ENCODE assay signal across 8 cellular contexts in genomic region chr4:183261953-183262775, GRCh38. TPM values are rescaled to one million over a fixed set of nuclear protein-coding genes. Genes with fewer than 3 reads are reported as not detected.
DNase-seq lines count a peak whose midpoint lies in the region; ATAC-seq, FAIRE-seq and TF ChIP-seq lines count a peak whose summit lies in the region.

No MANE protein-coding gene starts in this region.

- peaks cover 7% of the 10 kb centered on the region for H3K4me1 Mint-ChIP-seq in activated CD4-positive, alpha-beta T cell treated with anti-CD3 and anti-CD28 coated beads, Interleukin-2, amount 10 ng/mL, durations not matched to agents 24 days and 14 days

- peak; percentile 84 for TF ChIP-seq CTCF in AG09319 (IDR thresholded peaks at IDR 0.05; ENCODE audit: low read depth, low read length)
- peak; percentile 60 for TF ChIP-seq CTCF in coronary artery (IDR thresholded peaks at IDR 0.05)
- TF ChIP-seq CTCF in HepG2 (CRISPR knock-in tag; IDR thresholded peaks at IDR 0.05) = peak; percentile 89

- peaks cover 30% of the 10 kb centered on the region for H3K4me1 ChIP-seq in HepG2 (ENCODE audit: insufficient read depth, low read length)

- H3K79me2 ChIP-seq in HepG2 (ENCODE audit: insufficient read depth, low read length) = no peaks in the 10 kb centered on the region

- no peak overlapping the region for H3K4me3 Mint-ChIP-seq in activated CD4-positive, alpha-beta T cell treated with anti-CD3 and anti-CD28 coated beads, Interleukin-2, amount 10 ng/mL, durations not matched to agents 24 days and 14 days

- TF ChIP-seq EP300 in HepG2 (IDR thresholded peaks at IDR 0.05; ENCODE audit: low read depth in 2 of 2, low read length in 2 of 2) (0 out of 4 replicates have a peak, but pooled peaks of 1 of the 2 experiments have one; percentile 10), HepG2 (CRISPR knock-in tag; IDR thresholded peaks at IDR 0.05; ENCODE audit: borderline replicate concordance) (no peak)

- no peaks in the 10 kb centered on the region for H3K9me3 ChIP-seq in HepG2 (ENCODE audit: low read length)

- BruUV-seq in HepG2 (replicated peaks; lab: Mats Ljungman, UMichigan) = no TSS peak

- TF ChIP-seq RAD21 in HepG2 (CRISPR knock-in tag; IDR thresholded peaks at IDR 0.05) = peak; percentile 82

- DNase-seq in AG09319 (ENCODE audit: extremely low read depth, low read depth) = peak; percentile 46
- peak; percentile 49 for DNase-seq in NCI-H345 treated with DMSO at 0.1 percent for 48 hours (lab: John Stamatoyannopoulos, UW; ENCODE audit: unreplicated experiment)
- peak; percentile 92 for DNase-seq in activated CD4-positive, alpha-beta T cell treated with anti-CD3 and anti-CD28 coated beads, Interleukin-2, amount 10 ng/mL, durations not matched to agents 24 days and 14 days
- peak; percentile 80 for DNase-seq in coronary artery (ENCODE audit: low spot score)
- peak; percentile 76 for DNase-seq in HepG2 (ENCODE audit: low spot score)
- DNase-seq in stimulated activated CD4-positive, alpha-beta T cell treated with anti-CD3 and anti-CD28 coated beads, TNF-alpha, amount 100 ng/mL, for 1 hour (ENCODE audit: low read depth in 3 of 3, low spot score in 1 of 3) = peak; percentile 29 to 53 (median 37)

- no peaks in the 10 kb centered on the region for H3K36me3 Mint-ChIP-seq in activated CD4-positive, alpha-beta T cell treated with anti-CD3 and anti-CD28 coated beads, Interleukin-2, amount 10 ng/mL, durations not matched to agents 24 days and 14 days (ENCODE audit: low read depth)

- H3K4me3 ChIP-seq in coronary artery (no peak overlapping the region), HepG2 (replicated peaks in 1 of 3; ENCODE audit: insufficient read depth in 1 of 3, low read depth in 2 of 3, low read length in 3 of 3) (no peak overlapping the region)

- no peak overlapping the region for H3K4me2 ChIP-seq in HepG2 (ENCODE audit: low read depth, low read length)

- POLR2A ChIA-PET in HepG2 (lab: Yijun Ruan, JAX) = interaction anchor here (1.3 kb wide), 1 partner anchor 189 kb away, joined by 4 read pairs; no protein-coding TSS in a partner anchor

- H3K27me3 Mint-ChIP-seq in activated CD4-positive, alpha-beta T cell treated with anti-CD3 and anti-CD28 coated beads, Interleukin-2, amount 10 ng/mL, durations not matched to agents 24 days and 14 days = peaks cover 8% of the 10 kb centered on the region

- peaks cover 26 to 61% of the 10 kb centered on the region in 2 experiments for H3K36me3 ChIP-seq in HepG2 (replicated peaks in 1 of 2; ENCODE audit: control insufficient read depth in 1 of 2, insufficient read depth in 2 of 2, low read length in 2 of 2)

- intact Hi-C loops in activated CD4-positive, alpha-beta T cell treated with anti-CD3 and anti-CD28 coated beads, Interleukin-2, amount 10 ng/mL, durations not matched to agents 24 days and 14 days (cut with micrococcal nuclease) = loop anchor here (1.0 to 5.0 kb wide), 4 partner anchors 145 to 345 kb away; partner anchors contain the start of gene DCTD
- intact Hi-C loops in HepG2 (cut with micrococcal nuclease; ENCODE audit: unreplicated experiment) = loop anchor here (1.0 to 5.0 kb wide), 3 partner anchors 110 to 324 kb away; no protein-coding TSS in a partner anchor

- in situ Hi-C loops in HepG2 (cut with HindIII; ENCODE audit: extremely low pct_ligation_motif_present, low pct_unique_long_range_greater_than_20kb) = loop anchor here (5.0 kb wide), 1 partner anchor 325 kb away; no protein-coding TSS in a partner anchor

- no peak for TF ChIP-seq POLR2A in HepG2 (IDR thresholded peaks at IDR 0.05; ENCODE audit: insufficient read depth in 1 of 2, low read depth in 2 of 2, low read length in 2 of 2)

- peaks cover 5% of the 10 kb centered on the region for H4K20me1 ChIP-seq in HepG2 (ENCODE audit: insufficient read depth, low read length)

- peak; percentile 64 for FAIRE-seq in HepG2 (lab: Jason Lieb, UNC)

- H3K27ac ChIP-seq in coronary artery (peak overlapping the region; percentile 32 to 54), HepG2 (ENCODE audit: extremely low read length, insufficient read depth, low read length) (peak overlapping the region; percentile 13)

- CTCF ChIA-PET in HepG2 (lab: Yijun Ruan, JAX; ENCODE audit: low intra/inter-chr PET ratio, low total read pairs) = interaction anchor here (1.6 to 3.3 kb wide), 3 partner anchors 188 to 337 kb away, joined by 7 to 69 read pairs (median 48); no protein-coding TSS in a partner anchor

- 23% methylated on average over 7 of the region's 7 CpGs for WGBS in HepG2 (ENCODE audit: low lambda C conversion rate)

- H3K9ac ChIP-seq in HepG2 (ENCODE audit: insufficient read depth, low read depth, low read length) = no peak overlapping the region

- no peak overlapping the region for H2AFZ ChIP-seq in HepG2 (ENCODE audit: low read length)

- no peaks in the 10 kb centered on the region for H3K27me3 ChIP-seq in HepG2 (ENCODE audit: control insufficient read depth in 1 of 2, insufficient read depth in 2 of 2, low read length in 2 of 2)

- ATAC-seq in GM18873 (IDR thresholded peaks at IDR 0.05; ENCODE audit: low FRiP score, unreplicated experiment) (peak; percentile 89), HG03108 (IDR thresholded peaks at IDR 0.05; ENCODE audit: unreplicated experiment) (peak; percentile 93), HepG2 (peak; percentile 89)

- H3K27ac Mint-ChIP-seq in activated CD4-positive, alpha-beta T cell treated with anti-CD3 and anti-CD28 coated beads, Interleukin-2, amount 10 ng/mL, durations not matched to agents 24 days and 14 days = peak overlapping the region; percentile 60

- H3K9me3 Mint-ChIP-seq in activated CD4-positive, alpha-beta T cell treated with anti-CD3 and anti-CD28 coated beads, Interleukin-2, amount 10 ng/mL, durations not matched to agents 24 days and 14 days = no peaks in the 10 kb centered on the region

TF ChIP-seq in HepG2, 621 proteins besides CTCF, POLR2A, EP300 and RAD21 (continues in another document):
- TF ChIP-seq ZNF329 (CRISPR knock-in tag; IDR thresholded peaks at IDR 0.05; ENCODE audit: low read depth) (no peak), GLI4 (CRISPR knock-in tag; IDR thresholded peaks at IDR 0.05; ENCODE audit: borderline replicate concordance) (no peak), CHD4 (IDR thresholded peaks at IDR 0.05; ENCODE audit: borderline replicate concordance, low read length) (no peak), MIER3 (CRISPR knock-in tag; IDR thresholded peaks at IDR 0.05; ENCODE audit: borderline replicate concordance) (no peak), ATF7 (IDR thresholded peaks at IDR 0.05) (no peak), ATF7 (CRISPR knock-in tag; IDR thresholded peaks at IDR 0.05) (no peak), ZSCAN31 (CRISPR knock-in tag; IDR thresholded peaks at IDR 0.05; ENCODE audit: low read depth) (no peak), ZFP36L1 (CRISPR knock-in tag; IDR thresholded peaks at IDR 0.05) (0 out of 2 replicates have a peak, but pooled peaks have one; percentile 32), ZNF576 (CRISPR knock-in tag; IDR thresholded peaks at IDR 0.05) (no peak), IRF9 (CRISPR knock-in tag; IDR thresholded peaks at IDR 0.05; ENCODE audit: borderline replicate concordance) (no peak), ZNF747 (CRISPR knock-in tag; IDR thresholded peaks at IDR 0.05; ENCODE audit: borderline replicate concordance) (no peak), ZZZ3 (CRISPR knock-in tag; IDR thresholded peaks at IDR 0.05; ENCODE audit: borderline replicate concordance) (no peak), DRAP1 (CRISPR knock-in tag; IDR thresholded peaks at IDR 0.05) (no peak)

RNA-seq across cellular contexts. Expression of gene CLDN22, which starts 57.9 kb away (rescaled TPM):
- total RNA-seq in activated CD4-positive, alpha-beta T cell treated with anti-CD3 and anti-CD28 coated beads, Interleukin-2, amount 10 ng/mL, durations not matched to agents 24 days and 14 days = not detected in 2 replicates
- total RNA-seq in HepG2 (2016; rRNA removed; fragmentation: Illumina TruSeq; extraction: Trizol) = not detected in 2 replicates
- total RNA-seq in HepG2 (2016; cell fraction: cytosol; rRNA removed; fragmentation: Illumina TruSeq; extraction: Trizol; ENCODE audit: low read depth) = not detected in 2 replicates
- not detected in 2 replicates for total RNA-seq in HepG2 (2016; cell fraction: insoluble cytoplasmic fraction; rRNA removed; fragmentation: Illumina TruSeq; extraction: Trizol)
- total RNA-seq in HepG2 (2016; cell fraction: membrane; rRNA removed; fragmentation: Illumina TruSeq; extraction: Trizol) = not detected in 2 replicates
- total RNA-seq in HepG2 (2016; cell fraction: nucleus; rRNA removed; fragmentation: Illumina TruSeq; extraction: Trizol) = not detected in 2 replicates
- polyA plus RNA-seq in HepG2 (2011; rRNA removed) = 0.07 TPM in 1 of 2 replicates, not detected in the other
- polyA plus RNA-seq in HepG2 (2011; cell fraction: cytosol; rRNA removed) = 0.03 TPM in 1 of 2 replicates, not detected in the other
- polyA plus RNA-seq in HepG2 (2011; cell fraction: nucleus; rRNA removed) = not detected in 2 replicates
- 0.90 and 1.0 TPM in 2 replicates for polyA plus RNA-seq in HepG2 (2012)
- not detected in 2 replicates for polyA plus RNA-seq in HepG2 (2016; cell fraction: cytosol; fragmentation: Illumina TruSeq; extraction: Trizol; ENCODE audit: low read depth)
- not detected in 2 replicates for polyA plus RNA-seq in HepG2 (2016; cell fraction: insoluble cytoplasmic fraction; fragmentation: Illumina TruSeq; extraction: Trizol; ENCODE audit: low read depth)
- not detected in 2 replicates for polyA plus RNA-seq in HepG2 (2016; cell fraction: membrane; fragmentation: Illumina TruSeq; extraction: Trizol; ENCODE audit: low read depth)
- not detected in 2 replicates for polyA plus RNA-seq in HepG2 (2016; cell fraction: nucleus; fragmentation: Illumina TruSeq; extraction: Trizol; ENCODE audit: insufficient read depth, low read depth)
- not detected in 2 replicates for polyA minus RNA-seq in HepG2 (2011; rRNA and poly(A)+ RNA removed; ENCODE audit: low replicate concordance)
- polyA minus RNA-seq in HepG2 (2011; cell fraction: cytosol; rRNA and poly(A)+ RNA removed) = not detected in 2 replicates
- polyA minus RNA-seq in HepG2 (2011; cell fraction: nucleus; rRNA and poly(A)+ RNA removed) = 0.13 TPM in 1 of 2 replicates, not detected in the other

Comparison
In these comparisons a context has a peak if more than half of its experiments do, and no peak if none do; other contexts are left out.
1. DNase-seq: peak in every context shown above with its lines; median percentile 92 in activated CD4-positive, alpha-beta T cell treated with anti-CD3 and anti-CD28 coated beads, Interleukin-2, amount 10 ng/mL, durations not matched to agents 24 days and 14 days; 80 in coronary artery; 76 in HepG2; 49 in NCI-H345 treated with DMSO at 0.1 percent for 48 hours; 46 in AG09319; 37 in stimulated activated CD4-positive, alpha-beta T cell treated with anti-CD3 and anti-CD28 coated beads, TNF-alpha, amount 100 ng/mL, for 1 hour.